ENCODE assay signal across 8 cellular contexts in the genomic region with DNA sequence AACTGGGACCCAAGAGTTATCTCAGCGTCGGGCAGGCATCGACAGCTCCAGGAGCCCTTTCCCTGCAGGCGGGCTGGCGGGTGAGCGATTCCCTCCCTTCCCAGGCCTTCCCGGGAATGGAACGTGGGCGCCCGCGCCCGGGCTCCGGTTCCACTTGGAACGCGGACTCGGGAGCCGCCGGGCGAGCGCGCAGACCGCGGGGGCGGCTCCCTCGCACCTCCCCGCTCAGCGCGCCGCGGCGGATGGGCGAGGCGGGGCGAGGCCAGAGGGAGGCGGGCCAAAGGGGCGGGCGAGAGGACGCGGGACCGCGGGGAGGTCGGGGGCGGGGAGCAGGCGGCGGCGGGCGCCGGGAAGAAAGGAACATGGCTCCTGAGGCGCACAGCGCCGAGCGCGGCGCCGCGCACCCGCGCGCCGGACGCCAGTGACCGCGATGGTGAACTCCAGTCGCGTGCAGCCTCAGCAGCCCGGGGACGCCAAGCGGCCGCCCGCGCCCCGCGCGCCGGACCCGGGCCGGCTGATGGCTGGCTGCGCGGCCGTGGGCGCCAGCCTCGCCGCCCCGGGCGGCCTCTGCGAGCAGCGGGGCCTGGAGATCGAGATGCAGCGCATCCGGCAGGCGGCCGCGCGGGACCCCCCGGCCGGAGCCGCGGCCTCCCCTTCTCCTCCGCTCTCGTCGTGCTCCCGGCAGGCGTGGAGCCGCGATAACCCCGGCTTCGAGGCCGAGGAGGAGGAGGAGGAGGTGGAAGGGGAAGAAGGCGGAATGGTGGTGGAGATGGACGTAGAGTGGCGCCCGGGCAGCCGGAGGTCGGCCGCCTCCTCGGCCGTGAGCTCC. TPM values are rescaled to one million over a fixed set of nuclear protein-coding genes. Genes with fewer than 3 reads are reported as not detected.
DNase-seq lines count a peak whose midpoint lies in the region; ATAC-seq and TF ChIP-seq lines count a peak whose summit lies in the region.

A gene (plus strand): TSS at position 332 of the 829 bp plus-strand sequence. CDS start 99 bp downstream, at position 431.

- H3K4me3 ChIP-seq in Panc1 (ENCODE audit: low read depth in 2 of 2, low read length in 2 of 2), result peak within 1 kb of the TSS; percentile 65 to 69
- peak within 1 kb of the TSS; percentile 61 for H3K4me3 ChIP-seq in naive thymus-derived CD4-positive, alpha-beta T cell (ENCODE audit: low read length)

- H3K4me1 ChIP-seq in Panc1 (ENCODE audit: control insufficient read depth, insufficient read depth, low read length), result peaks cover 7% of the 10 kb centered on the region
- H3K4me1 ChIP-seq in naive thymus-derived CD4-positive, alpha-beta T cell (ENCODE audit: control insufficient read depth in 2 of 2, insufficient read depth in 2 of 2, low read length in 2 of 2), result peaks cover 6 to 7% of the 10 kb centered on the region in 2 donors

- no peak for TF ChIP-seq CTCF in Panc1 (IDR thresholded peaks at IDR 0.05)

- no peaks in the 10 kb centered on the region for H3K27me3 ChIP-seq in Panc1 (ENCODE audit: control insufficient read depth, insufficient read depth, low read length)
- no peaks in the 10 kb centered on the region for H3K27me3 ChIP-seq in naive thymus-derived CD4-positive, alpha-beta T cell (ENCODE audit: control insufficient read depth in 2 of 2, insufficient read depth in 2 of 2, low read length in 2 of 2)

- H3K27ac Mint-ChIP-seq in naive thymus-derived CD4-positive, alpha-beta T cell, result peak within 1 kb of the TSS; percentile 2 to 90 (median 58)
- peak within 1 kb of the TSS; percentile 86 for H3K27ac Mint-ChIP-seq in stimulated activated naive B cell treated with anti-CD40 and anti-IgM and Interleukin-4, amounts not matched to agents 10 μg/mL and 1 μg/mL and 100 μg/mL, for 72 hours

- CTCF ChIA-PET in Panc1 (lab: Charles Lee), result no interaction called here
- CTCF ChIA-PET in naive thymus-derived CD4-positive, alpha-beta T cell (lab: Charles Lee), result no interaction called here

- H3K4me1 Mint-ChIP-seq in naive thymus-derived CD4-positive, alpha-beta T cell, result peaks cover 19 to 42% (median 37%) of the 10 kb centered on the region in 7 donors
- peaks cover 15 to 37% of the 10 kb centered on the region in 2 donors for H3K4me1 Mint-ChIP-seq in stimulated activated naive B cell treated with anti-CD40 and anti-IgM and Interleukin-4, amounts not matched to agents 10 μg/mL and 1 μg/mL and 100 μg/mL, for 72 hours

- H3K9me3 ChIP-seq in Panc1 (ENCODE audit: control insufficient read depth, insufficient read depth, low read depth, low read length), result no peaks in the 10 kb centered on the region
- no peaks in the 10 kb centered on the region for H3K9me3 ChIP-seq in naive thymus-derived CD4-positive, alpha-beta T cell (ENCODE audit: control insufficient read depth in 2 of 3, low read length in 3 of 3)

- DNase-seq in COLO829 (ENCODE audit: low spot score) (peak; percentile 56), Panc1 (ENCODE audit: low read depth, low spot score) (no peak), activated T-helper 1 cell treated with Interleukin-2 at 50 U/mL for 16 hours (ENCODE audit: low read depth) (peak; percentile 52), fibroblast of gingiva (ENCODE audit: low read depth) (peak; percentile 79)
- peak; percentile 10 to 89 (median 54) for DNase-seq in naive thymus-derived CD4-positive, alpha-beta T cell
- DNase-seq in stimulated activated naive B cell treated with anti-CD40 and anti-IgM and Interleukin-4, amounts not matched to agents 10 μg/mL and 1 μg/mL and 100 μg/mL, for 72 hours, result peak; percentile 65

- peak within 1 kb of the TSS; percentile 71; the same call in 1 of the 2 replicates for H3K27ac ChIP-seq in Panc1 (ENCODE audit: low read length)
- peak within 1 kb of the TSS; percentile 56 for H3K27ac ChIP-seq in naive thymus-derived CD4-positive, alpha-beta T cell (ENCODE audit: low read depth, low read length)

- POLR2A ChIA-PET in Panc1 (lab: Charles Lee), result no interaction called here
- POLR2A ChIA-PET in naive thymus-derived CD4-positive, alpha-beta T cell (lab: Charles Lee), result no interaction called here

- BruUV-seq in Panc1 (replicated peaks; lab: Mats Ljungman, UMichigan), result no TSS peak

- ATAC-seq in GM19438 (IDR thresholded peaks at IDR 0.05; ENCODE audit: low read depth, unreplicated experiment), result peak; percentile 81
- peak; percentile 65 for ATAC-seq in HG03565 (IDR thresholded peaks at IDR 0.05; ENCODE audit: unreplicated experiment)
- peak; percentile 97 for ATAC-seq in Panc1
- ATAC-seq in naive thymus-derived CD4-positive, alpha-beta T cell, result peak; percentile 92
- ATAC-seq in stimulated activated naive B cell treated with anti-CD40 and anti-IgM and Interleukin-4, amounts not matched to agents 10 μg/mL and 1 μg/mL and 100 μg/mL, for 72 hours (replicated peaks), result peak; percentile 88 to 91

- H3K4me3 Mint-ChIP-seq in naive thymus-derived CD4-positive, alpha-beta T cell, result peak within 1 kb of the TSS; percentile 81 to 98 (median 94)
- peak within 1 kb of the TSS; percentile 82 to 88 for H3K4me3 Mint-ChIP-seq in stimulated activated naive B cell treated with anti-CD40 and anti-IgM and Interleukin-4, amounts not matched to agents 10 μg/mL and 1 μg/mL and 100 μg/mL, for 72 hours

- H3K36me3 ChIP-seq in Panc1 (ENCODE audit: control insufficient read depth, insufficient read depth, low read length), result no peaks in the 10 kb centered on the region
- H3K36me3 ChIP-seq in naive thymus-derived CD4-positive, alpha-beta T cell (ENCODE audit: control insufficient read depth in 2 of 3, insufficient read depth in 3 of 3, low read length in 3 of 3), result no peaks in the 10 kb centered on the region

- H3K9me3 Mint-ChIP-seq in naive thymus-derived CD4-positive, alpha-beta T cell, result peaks cover 0 to 1% (median 0%) of the 10 kb centered on the region in 11 donors
- H3K9me3 Mint-ChIP-seq in stimulated activated naive B cell treated with anti-CD40 and anti-IgM and Interleukin-4, amounts not matched to agents 10 μg/mL and 1 μg/mL and 100 μg/mL, for 72 hours, result no peaks in the 10 kb centered on the region

- peaks cover 0 to 31% (median 3%) of the 10 kb centered on the region in 5 donors for H3K27me3 Mint-ChIP-seq in naive thymus-derived CD4-positive, alpha-beta T cell
- peaks cover 10 to 16% of the 10 kb centered on the region in 2 donors for H3K27me3 Mint-ChIP-seq in stimulated activated naive B cell treated with anti-CD40 and anti-IgM and Interleukin-4, amounts not matched to agents 10 μg/mL and 1 μg/mL and 100 μg/mL, for 72 hours

- peaks cover 0 to 5% (median 0%) of the 10 kb centered on the region in 5 donors for H3K36me3 Mint-ChIP-seq in naive thymus-derived CD4-positive, alpha-beta T cell
- H3K36me3 Mint-ChIP-seq in stimulated activated naive B cell treated with anti-CD40 and anti-IgM and Interleukin-4, amounts not matched to agents 10 μg/mL and 1 μg/mL and 100 μg/mL, for 72 hours, result peaks cover 3 to 9% of the 10 kb centered on the region in 2 donors

- in situ Hi-C loops in Panc1 (cut with HindIII; ENCODE audit: low pct_unique_long_range_greater_than_20kb, low sequenced_read_pairs), result no loop called here

- intact Hi-C loops in Panc1 (cut with micrococcal nuclease; ENCODE audit: unreplicated experiment), result no loop called here
- intact Hi-C loops in naive thymus-derived CD4-positive, alpha-beta T cell (cut with micrococcal nuclease), result loop anchor here (1.0 to 10.0 kb wide), 6 partner anchors 277 to 585 kb away; a partner anchor contains a TSS

RNA-seq across cellular contexts. Expression of the gene that starts here (rescaled TPM):
- total RNA-seq in Panc1 (2021; ENCODE audit: unreplicated experiment), result 21.7 TPM
- polyA plus RNA-seq in Panc1 (2012; ENCODE audit: insufficient read length), result 14.7 TPM
- total RNA-seq in naive thymus-derived CD4-positive, alpha-beta T cell, result 10 to 100 TPM in 1 of 5 experiments, 1 to 10 TPM in 4; 4.9 to 16.1 (median 6.8) TPM
- 1 to 10 TPM; 2.7 to 7.1 TPM for polyA plus RNA-seq in naive thymus-derived CD4-positive, alpha-beta T cell
